Comparison of ENCODE assay signal across 23 cellular contexts in the genomic region with DNA sequence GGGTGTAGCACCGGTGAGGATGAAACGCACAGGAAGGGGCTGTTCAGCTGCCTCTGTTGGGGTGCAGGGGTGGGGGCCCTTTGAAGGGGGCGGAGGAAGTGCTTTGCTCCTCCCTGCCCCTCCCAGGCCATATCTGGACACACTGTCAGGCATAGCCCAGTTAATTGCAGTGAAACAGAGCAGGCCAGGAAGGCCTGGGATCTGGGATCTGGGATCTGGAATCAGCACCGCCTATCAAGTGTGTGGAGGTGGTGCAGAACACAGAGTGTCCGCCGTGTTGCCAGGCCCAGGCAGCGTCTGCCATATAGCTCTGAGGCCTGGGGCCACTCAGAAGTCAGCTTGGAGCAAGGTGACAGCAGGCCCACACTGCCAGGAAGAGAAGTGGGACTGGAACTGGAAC.
"Had no signal": no experiment of that assay in that cellular context is flagged by ENCODE, and none has a peak within 500 bp of the region (broad histone marks: within the 10 kb centered on the region; RNA-seq: fewer than 3 reads in every experiment).

No MANE protein-coding gene starts in this region.

- DNase-seq: activated CD4-positive, alpha-beta T cell treated with anti-CD3 and anti-CD28 coated beads for 1 hour; activated CD4-positive, alpha-beta T cell treated with anti-CD3 and anti-CD28 coated beads, Interleukin-2, amount 50 U/mL, for 1 hour; activated CD8-positive, alpha-beta T cell treated with anti-CD3 and anti-CD28 coated beads, Interleukin-2, amount 10 ng/mL, durations not matched to agents 7 days and 5 days; activated naive CD4-positive, alpha-beta T cell; foreskin fibroblast; left lung; naive thymus-derived CD4-positive, alpha-beta T cell; ovary; stimulated activated CD4-positive, alpha-beta T cell treated with anti-CD3 and anti-CD28 coated beads, Interleukin-4, amount 100 ng/mL, for 24 hours; stimulated activated naive CD8-positive, alpha-beta T cell treated with anti-CD3 and anti-CD28 coated beads, Interleukin-15, Interleukin-2, amounts not matched to agents 100 U/mL and 50 U/mL, for 24 hours; T-helper 9 cell; uterus had no signal

- H3K4me3 ChIP-seq: adrenal gland, ascending aorta, coronary artery, left lung, lung, ovary, prostate gland, right atrium auricular region, tibial nerve, uterus had no signal

- H3K4me1 ChIP-seq: adrenal gland, ascending aorta, left lung, prostate gland, right atrium auricular region, uterus had no signal

- H3K9me3 Mint-ChIP-seq: activated T-helper 1 cell treated with anti-CD3 and anti-CD28 coated beads, Interleukin-12 subunit alpha, Interleukin-12 subunit beta, Interleukin-2, Interleukin-4 antibody, amounts not matched to agents 30 ng/mL and 10 ng/mL and 1 ng/mL, durations not matched to agents 14 hours and 24 hours and 36 hours; central memory CD8-positive, alpha-beta T cell had no signal

- H3K4me1 Mint-ChIP-seq: central memory CD8-positive, alpha-beta T cell; naive thymus-derived CD4-positive, alpha-beta T cell had no signal

- H3K27ac Mint-ChIP-seq: activated CD8-positive, alpha-beta T cell treated with anti-CD3 and anti-CD28 coated beads, Interleukin-2, amount 10 ng/mL, durations not matched to agents 7 days and 5 days; activated naive CD8-positive, alpha-beta T cell; activated T-helper 1 cell treated with anti-CD3 and anti-CD28 coated beads, Interleukin-12 subunit alpha, Interleukin-12 subunit beta, Interleukin-2, Interleukin-4 antibody, amounts not matched to agents 30 ng/mL and 10 ng/mL and 1 ng/mL, durations not matched to agents 14 hours and 24 hours and 36 hours; naive thymus-derived CD4-positive, alpha-beta T cell had no signal

- H3K4me3 Mint-ChIP-seq: activated CD8-positive, alpha-beta T cell treated with anti-CD3 and anti-CD28 coated beads, Interleukin-2, amount 10 ng/mL, durations not matched to agents 7 days and 5 days; activated naive CD8-positive, alpha-beta T cell; activated T-helper 1 cell treated with anti-CD3 and anti-CD28 coated beads, Interleukin-12 subunit alpha, Interleukin-12 subunit beta, Interleukin-2, Interleukin-4 antibody, amounts not matched to agents 30 ng/mL and 10 ng/mL and 1 ng/mL, durations not matched to agents 14 hours and 24 hours and 36 hours; central memory CD8-positive, alpha-beta T cell; naive thymus-derived CD4-positive, alpha-beta T cell had no signal

- H3K27me3 Mint-ChIP-seq: activated naive CD8-positive, alpha-beta T cell had no signal

- H3K27me3 ChIP-seq: adrenal gland, ascending aorta, left lung, neutrophil, ovary, right atrium auricular region, tibial nerve, uterus had no signal

- H3K36me3 ChIP-seq: adrenal gland, ascending aorta, left lung, neutrophil, ovary, prostate gland, right atrium auricular region, tibial nerve, uterus had no signal

- H3K27ac ChIP-seq: adrenal gland, ascending aorta, coronary artery, left lung, neutrophil, ovary, prostate gland, right atrium auricular region, tibial nerve, uterus had no signal

- H3K9me3 ChIP-seq: adrenal gland, ascending aorta, left lung, neutrophil, ovary, prostate gland, right atrium auricular region, tibial nerve, uterus had no signal

- ATAC-seq: activated CD8-positive, alpha-beta T cell treated with anti-CD3 and anti-CD28 coated beads, Interleukin-2, amount 10 ng/mL, durations not matched to agents 7 days and 5 days; left lung; naive thymus-derived CD4-positive, alpha-beta T cell had no signal

- H3K36me3 Mint-ChIP-seq: activated naive CD8-positive, alpha-beta T cell; naive thymus-derived CD4-positive, alpha-beta T cell had no signal
